Comparison of ENCODE assay signal across 17 cellular contexts in genomic region chr4:141058739-141059507, GRCh38.
DNase-seq lines count a peak whose midpoint lies in the region; ATAC-seq, FAIRE-seq and TF ChIP-seq lines count a peak whose summit lies in the region.
"Had no signal": no experiment of that assay in that cellular context is flagged by ENCODE, and none has a peak within 500 bp of the region (broad histone marks: within the 10 kb centered on the region; RNA-seq: fewer than 3 reads in every experiment).

No MANE protein-coding gene starts in this region.

- ATAC-seq in left lung: no peak
- no peak for ATAC-seq in HG03571 (IDR thresholded peaks at IDR 0.05; ENCODE audit: unreplicated experiment)
- ATAC-seq in HG02970 (IDR thresholded peaks at IDR 0.05; ENCODE audit: low FRiP score, unreplicated experiment): no peak
- ATAC-seq: left cardiac atrium had no signal

- H3K4me2 ChIP-seq in astrocyte (ENCODE audit: low read length): peak overlapping the region; percentile 34

- POLR2A ChIA-PET in AG04450 (lab: Yijun Ruan, JAX): interaction anchor here (0.7 kb wide), 1 partner anchor 12 kb away, joined by 5 read pairs; no protein-coding TSS in a partner anchor

- H3K27me3 ChIP-seq in AG04450 (ENCODE audit: control insufficient read depth, insufficient read depth, low read length) (no peaks in the 10 kb centered on the region), astrocyte (ENCODE audit: insufficient read depth, low read length) (no peaks in the 10 kb centered on the region), left lung (no peaks in the 10 kb centered on the region), vagina (no peaks in the 10 kb centered on the region)

- no peak overlapping the region for H3K4me3 Mint-ChIP-seq in astrocyte (ENCODE audit: unreplicated experiment)
- H3K4me3 Mint-ChIP-seq: activated CD4-positive, alpha-beta memory T cell treated with anti-CD3 and anti-CD28 coated beads for 36 hours; activated naive CD8-positive, alpha-beta T cell treated with anti-CD3 and anti-CD28 coated beads, Interleukin-2, amount 10 ng/mL, durations not matched to agents 7 days and 5 days; B cell; stimulated activated naive CD8-positive, alpha-beta T cell treated with anti-CD3 and anti-CD28 coated beads, Interleukin-15, Interleukin-2, amounts not matched to agents 100 ng/mL and 50 ng/mL, for 24 hours had no signal

- peak; percentile 66 for FAIRE-seq in astrocyte (lab: Jason Lieb, UNC)

- H3K9me3 ChIP-seq in AG04450 (ENCODE audit: control insufficient read depth, insufficient read depth, low read length) (no peaks in the 10 kb centered on the region), astrocyte (ENCODE audit: insufficient read depth, low read depth, low read length) (no peaks in the 10 kb centered on the region), left lung (no peaks in the 10 kb centered on the region), vagina (no peaks in the 10 kb centered on the region)

- H3K36me3 ChIP-seq in astrocyte (ENCODE audit: insufficient read depth, low read length) (no peaks in the 10 kb centered on the region), left lung (no peaks in the 10 kb centered on the region), vagina (no peaks in the 10 kb centered on the region)

- H3K27ac Mint-ChIP-seq in astrocyte (ENCODE audit: unreplicated experiment): no peak overlapping the region
- H3K27ac Mint-ChIP-seq: activated CD4-positive, alpha-beta memory T cell treated with anti-CD3 and anti-CD28 coated beads for 36 hours; activated naive CD8-positive, alpha-beta T cell treated with anti-CD3 and anti-CD28 coated beads, Interleukin-2, amount 10 ng/mL, durations not matched to agents 7 days and 5 days; B cell; stimulated activated naive CD8-positive, alpha-beta T cell treated with anti-CD3 and anti-CD28 coated beads, Interleukin-15, Interleukin-2, amounts not matched to agents 100 ng/mL and 50 ng/mL, for 24 hours had no signal

- H3K79me2 ChIP-seq in astrocyte (ENCODE audit: insufficient read depth, low read length): no peaks in the 10 kb centered on the region

- H4K20me1 ChIP-seq in astrocyte (ENCODE audit: insufficient read depth, low read length): no peaks in the 10 kb centered on the region

- TF ChIP-seq POLR2A in vagina (IDR thresholded peaks at IDR 0.05): no peak

- TF ChIP-seq CTCF in AG04450 (IDR thresholded peaks at IDR 0.05; ENCODE audit: low read depth, low read length) (no peak), astrocyte (IDR thresholded peaks at IDR 0.05; ENCODE audit: insufficient read depth, low read depth, low read length) (no peak), left lung (IDR thresholded peaks at IDR 0.05) (no peak), vagina (IDR thresholded peaks at IDR 0.05) (no peak)

- no peaks in the 10 kb centered on the region for H3K27me3 Mint-ChIP-seq in astrocyte (ENCODE audit: low read depth, unreplicated experiment)
- H3K27me3 Mint-ChIP-seq: activated CD4-positive, alpha-beta memory T cell treated with anti-CD3 and anti-CD28 coated beads for 36 hours; activated naive CD8-positive, alpha-beta T cell treated with anti-CD3 and anti-CD28 coated beads, Interleukin-2, amount 10 ng/mL, durations not matched to agents 7 days and 5 days; stimulated activated naive CD8-positive, alpha-beta T cell treated with anti-CD3 and anti-CD28 coated beads, Interleukin-15, Interleukin-2, amounts not matched to agents 100 ng/mL and 50 ng/mL, for 24 hours had no signal

- H3K4me3 ChIP-seq in AG04450 (ENCODE audit: low read depth, low read length) (no peak overlapping the region), astrocyte (ENCODE audit: insufficient read depth, low read depth, low read length) (no peak overlapping the region), left lung (no peak overlapping the region), vagina (no peak overlapping the region)
- H3K4me3 ChIP-seq: coronary artery had no signal

- no peaks in the 10 kb centered on the region for H3K36me3 Mint-ChIP-seq in astrocyte (ENCODE audit: low read depth, unreplicated experiment)
- H3K36me3 Mint-ChIP-seq: activated CD4-positive, alpha-beta memory T cell treated with anti-CD3 and anti-CD28 coated beads for 36 hours; activated naive CD8-positive, alpha-beta T cell treated with anti-CD3 and anti-CD28 coated beads, Interleukin-2, amount 10 ng/mL, durations not matched to agents 7 days and 5 days had no signal

- H3K9me3 Mint-ChIP-seq in astrocyte (ENCODE audit: unreplicated experiment): no peaks in the 10 kb centered on the region
- H3K9me3 Mint-ChIP-seq: activated CD4-positive, alpha-beta memory T cell treated with anti-CD3 and anti-CD28 coated beads for 36 hours; activated naive CD8-positive, alpha-beta T cell treated with anti-CD3 and anti-CD28 coated beads, Interleukin-2, amount 10 ng/mL, durations not matched to agents 7 days and 5 days; stimulated activated naive CD8-positive, alpha-beta T cell treated with anti-CD3 and anti-CD28 coated beads, Interleukin-15, Interleukin-2, amounts not matched to agents 100 ng/mL and 50 ng/mL, for 24 hours had no signal

- intact Hi-C loops in left lung (cut with DNase I) (no loop called here), vagina (cut with DNase I) (no loop called here)

- no peak overlapping the region for H3K9ac ChIP-seq in astrocyte (ENCODE audit: low read length)

- no peak overlapping the region for H2AFZ ChIP-seq in astrocyte (ENCODE audit: low read depth, low read length)

- H3K4me1 ChIP-seq in astrocyte (ENCODE audit: insufficient read depth, low read length) (no peaks in the 10 kb centered on the region), left lung (no peaks in the 10 kb centered on the region), vagina (no peaks in the 10 kb centered on the region)

- DNase-seq in AG04450 (ENCODE audit: low read depth, low spot score) (peak; percentile 63), HCEC 1CT (peak; percentile 80), astrocyte (ENCODE audit: low read depth) (peak; percentile 89), iris pigment epithelial cell (ENCODE audit: low read depth) (peak; percentile 83), left lung (no peak), vagina (ENCODE audit: extremely low spot score in 2 of 2) (no peak)
- DNase-seq: activated CD4-positive, alpha-beta memory T cell treated with anti-CD3 and anti-CD28 coated beads for 36 hours; activated naive CD8-positive, alpha-beta T cell treated with anti-CD3 and anti-CD28 coated beads, Interleukin-2, amount 10 ng/mL, durations not matched to agents 7 days and 5 days; activated T-cell treated with anti-CD3 and anti-CD28 coated beads, Interleukin-2, amount 50 U/mL, for 48 hours; Kasumi-1; left cardiac atrium; NCI-H524 had no signal

- peaks cover 4% of the 10 kb centered on the region for H3K4me1 Mint-ChIP-seq in astrocyte (ENCODE audit: low read depth, unreplicated experiment)
- H3K4me1 Mint-ChIP-seq: activated naive CD8-positive, alpha-beta T cell treated with anti-CD3 and anti-CD28 coated beads, Interleukin-2, amount 10 ng/mL, durations not matched to agents 7 days and 5 days; B cell had no signal

- H3K27ac ChIP-seq in AG04450 (ENCODE audit: low read depth, low read length) (peak overlapping the region; percentile 54), astrocyte (ENCODE audit: low read depth, low read length) (peak overlapping the region; percentile 57), left lung (no peak overlapping the region), vagina (no peak overlapping the region)
- H3K27ac ChIP-seq: coronary artery had no signal

- CTCF ChIA-PET in AG04450 (lab: Charles Lee): interaction anchor here (0.7 kb wide), 1 partner anchor 1474 kb away, joined by 3 read pairs; no protein-coding TSS in a partner anchor

Comparison
In these comparisons a context has a peak if more than half of its experiments do, and no peak if none do; other contexts are left out.
1. DNase-seq: peak in AG04450 (single experiment), HCEC 1CT (single experiment), astrocyte (single experiment) and iris pigment epithelial cell (single experiment); none in left lung (0 of 2) and vagina (0 of 2).
2. H3K27ac ChIP-seq: peak in AG04450 (single experiment) and astrocyte (single experiment); none in left lung (0 of 2) and vagina (single experiment).